ENCODE assay signal across 22 cellular contexts in the genomic region with DNA sequence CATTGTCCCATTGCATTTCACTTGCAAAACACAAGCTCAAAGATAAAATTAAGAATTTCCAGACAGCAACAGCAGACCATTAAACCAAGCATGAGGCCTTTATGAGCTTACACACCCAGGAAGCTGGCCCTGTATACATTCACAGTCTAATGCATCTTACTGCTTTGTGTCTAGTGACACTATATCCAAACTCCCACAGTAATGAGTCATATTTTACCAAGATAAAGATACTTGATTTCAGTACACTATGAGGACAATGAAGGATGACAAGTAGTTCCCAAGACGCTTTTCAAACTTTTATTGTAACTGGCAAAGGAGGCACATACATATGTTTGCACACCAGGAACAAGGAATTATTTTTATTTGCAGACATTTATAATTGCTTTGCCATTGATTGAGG.
"Had no signal": no experiment of that assay in that cellular context is flagged by ENCODE, and none has a peak within 500 bp of the region (broad histone marks: within the 10 kb centered on the region; RNA-seq: fewer than 3 reads in every experiment).

No MANE protein-coding gene starts in this region.

- H3K4me1 Mint-ChIP-seq: activated naive CD8-positive, alpha-beta T cell treated with anti-CD3 and anti-CD28 coated beads for 36 hours; central memory CD8-positive, alpha-beta T cell; neural crest cell had no signal

- H3K27ac ChIP-seq: body of pancreas, colonic mucosa, epithelial cell of prostate, right atrium auricular region, tibial artery had no signal

- H3K4me1 ChIP-seq: body of pancreas, colonic mucosa, right atrium auricular region, tibial artery had no signal

- H3K36me3 Mint-ChIP-seq: activated naive CD8-positive, alpha-beta T cell treated with anti-CD3 and anti-CD28 coated beads for 36 hours had no signal

- H3K4me3 Mint-ChIP-seq: activated naive CD8-positive, alpha-beta T cell treated with anti-CD3 and anti-CD28 coated beads for 36 hours; activated T-helper 1 cell treated with anti-CD3 and anti-CD28 coated beads, Interleukin-12 subunit alpha, Interleukin-12 subunit beta, Interleukin-2, Interleukin-4 antibody, amounts not matched to agents 30 ng/mL and 10 ng/mL and 1 ng/mL, durations not matched to agents 14 hours and 24 hours and 36 hours; central memory CD8-positive, alpha-beta T cell; endodermal cell; neural crest cell; T-helper 1 cell treated with Interleukin-12 subunit alpha and Interleukin-12 subunit beta and Interleukin-4 antibody, amounts not matched to agents 30 μg/mL and 1 μg/mL, for 36 hours had no signal

- ATAC-seq: body of pancreas; left lobe of liver; stimulated activated naive CD8-positive, alpha-beta T cell treated with anti-CD3 and anti-CD28 coated beads, Interleukin-15, Interleukin-2, amounts not matched to agents 100 U/mL and 50 U/mL, for 24 hours had no signal

- H3K4me3 ChIP-seq: body of pancreas, colonic mucosa, right atrium auricular region, tibial artery had no signal

- H3K9me3 Mint-ChIP-seq: activated naive CD8-positive, alpha-beta T cell treated with anti-CD3 and anti-CD28 coated beads for 36 hours; activated T-helper 1 cell treated with anti-CD3 and anti-CD28 coated beads, Interleukin-12 subunit alpha, Interleukin-12 subunit beta, Interleukin-2, Interleukin-4 antibody, amounts not matched to agents 30 ng/mL and 10 ng/mL and 1 ng/mL, durations not matched to agents 14 hours and 24 hours and 36 hours; central memory CD8-positive, alpha-beta T cell; endodermal cell; neural crest cell; T-helper 1 cell treated with Interleukin-12 subunit alpha and Interleukin-12 subunit beta and Interleukin-4 antibody, amounts not matched to agents 30 μg/mL and 1 μg/mL, for 36 hours had no signal

- H3K27me3 Mint-ChIP-seq: activated naive CD8-positive, alpha-beta T cell treated with anti-CD3 and anti-CD28 coated beads for 36 hours; central memory CD8-positive, alpha-beta T cell; progenitor cell of endocrine pancreas had no signal

- H3K9me3 ChIP-seq: body of pancreas, colonic mucosa, right atrium auricular region, tibial artery had no signal

- H3K27ac Mint-ChIP-seq: activated naive CD8-positive, alpha-beta T cell treated with anti-CD3 and anti-CD28 coated beads for 36 hours; activated T-helper 1 cell treated with anti-CD3 and anti-CD28 coated beads, Interleukin-12 subunit alpha, Interleukin-12 subunit beta, Interleukin-2, Interleukin-4 antibody, amounts not matched to agents 30 ng/mL and 10 ng/mL and 1 ng/mL, durations not matched to agents 14 hours and 24 hours and 36 hours; endodermal cell; progenitor cell of endocrine pancreas; T-helper 1 cell treated with Interleukin-12 subunit alpha and Interleukin-12 subunit beta and Interleukin-4 antibody, amounts not matched to agents 30 μg/mL and 1 μg/mL, for 36 hours had no signal

- H3K36me3 ChIP-seq: colonic mucosa, right atrium auricular region, tibial artery had no signal

- DNase-seq: activated CD4-positive, alpha-beta T cell treated with anti-CD3 and anti-CD28 coated beads for 1 hour; activated CD4-positive, alpha-beta T cell treated with anti-CD3 and anti-CD28 coated beads, Interleukin-2, amount 50 U/mL, for 4 hours; activated naive CD4-positive, alpha-beta T cell; activated naive CD8-positive, alpha-beta T cell treated with anti-CD3 and anti-CD28 coated beads for 36 hours; activated T-cell treated with anti-CD3 and anti-CD28 coated beads for 4 hours; amygdala; body of pancreas; colonic mucosa; endodermal cell; hypothalamus; islet precursor cell; stimulated activated naive CD8-positive, alpha-beta T cell treated with anti-CD3 and anti-CD28 coated beads, Interleukin-15, Interleukin-2, amounts not matched to agents 100 U/mL and 50 U/mL, for 24 hours; substantia nigra; tibial artery had no signal
